In the genomic region with DNA sequence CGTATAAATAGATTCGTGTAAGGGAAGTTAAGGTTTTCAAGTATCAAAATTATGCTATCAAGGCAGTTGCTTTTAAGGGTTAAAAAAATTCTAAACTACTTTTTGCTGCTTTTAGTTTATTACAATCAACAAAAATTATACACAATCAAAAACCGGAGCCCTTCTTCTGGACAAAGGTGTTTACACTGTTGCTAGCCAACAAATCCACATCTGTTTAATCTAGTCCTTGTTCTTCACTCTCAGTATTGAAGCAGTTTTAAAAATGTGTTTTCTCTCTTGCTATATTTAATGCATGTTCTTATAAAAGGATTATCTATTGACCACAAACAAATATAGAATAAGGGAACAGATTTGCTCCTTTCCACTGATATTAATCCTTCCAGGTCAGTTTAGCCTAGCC, we compare ENCODE assay signal across 8 cellular contexts. TPM values are rescaled to one million over a fixed set of nuclear protein-coding genes. Genes with fewer than 3 reads are reported as not detected.
DNase-seq lines count a peak whose midpoint lies in the region; ATAC-seq, FAIRE-seq and TF ChIP-seq lines count a peak whose summit lies in the region.

No MANE protein-coding gene starts in this region.

- H4K20me1 ChIP-seq in osteoblast (ENCODE audit: insufficient read depth, low read length), result peaks cover 57% of the 10 kb centered on the region

- H3K4me3 ChIP-seq in dorsolateral prefrontal cortex, result peak overlapping the region; percentile 35 to 97 (median 88)
- peak overlapping the region; percentile 93 for H3K4me3 ChIP-seq in osteoblast (ENCODE audit: insufficient read depth, low read length)

- H3K27ac ChIP-seq in dorsolateral prefrontal cortex (peak overlapping the region in 52 of 59 donors; percentile 0 to 99 (median 96)), osteoblast (ENCODE audit: low read depth, low read length) (peak overlapping the region; percentile 90)

- H3K4me1 ChIP-seq in osteoblast (ENCODE audit: insufficient read depth, low read length), result peaks cover 30% of the 10 kb centered on the region

- no peak overlapping the region for H2AFZ ChIP-seq in osteoblast (ENCODE audit: low read length)

- H3K9me3 ChIP-seq in osteoblast (ENCODE audit: low read depth, low read length), result peaks cover 3% of the 10 kb centered on the region

- no peak for ATAC-seq in HG02642 (IDR thresholded peaks at IDR 0.05; ENCODE audit: poor library complexity, unreplicated experiment)

- no peak for DNase-seq in D721Med (ENCODE audit: insufficient read length, low spot score)
- DNase-seq in NAMALWA (ENCODE audit: low spot score), result peak; percentile 41
- no peak for DNase-seq in dorsolateral prefrontal cortex
- DNase-seq in osteoblast (ENCODE audit: insufficient read length, low spot score, missing footprints), result no peak
- no peak for DNase-seq in NK-92 (lab: John Stamatoyannopoulos, UW; ENCODE audit: unreplicated experiment)
- no peak for DNase-seq in NCI-H146 treated with DMSO at 0.1 percent for 48 hours (lab: John Stamatoyannopoulos, UW; ENCODE audit: unreplicated experiment)
- no peak for DNase-seq in stimulated activated CD4-positive, alpha-beta T cell treated with anti-CD3 and anti-CD28 coated beads, Interleukin-4, amount 100 ng/mL, for 24 hours

- H3K27me3 ChIP-seq in dorsolateral prefrontal cortex, result no peaks in the 10 kb centered on the region
- H3K27me3 ChIP-seq in osteoblast (ENCODE audit: insufficient read depth, low read length), result no peaks in the 10 kb centered on the region

- peak; percentile 46 for FAIRE-seq in D721Med (lab: Jason Lieb, UNC)

- peak overlapping the region; percentile 98 for H3K4me2 ChIP-seq in osteoblast (ENCODE audit: insufficient read depth, low read length)

- peaks cover 39% of the 10 kb centered on the region for H3K36me3 ChIP-seq in osteoblast (ENCODE audit: insufficient read depth, low read length)

- TF ChIP-seq CTCF in D721Med (IDR thresholded peaks at IDR 0.05; ENCODE audit: insufficient read depth, missing control alignments) (no peak), dorsolateral prefrontal cortex (IDR thresholded peaks at IDR 0.05 in 54 of 56, conservative IDR thresholded peaks at IDR 0.05 in 2 of 56; ENCODE audit: low read depth in 1 of 56, partially characterized antibody in 56 of 56) (no peak), osteoblast (IDR thresholded peaks at IDR 0.05; ENCODE audit: extremely low read depth, low read depth, low read length) (no peak)

- H3K79me2 ChIP-seq in osteoblast (ENCODE audit: insufficient read depth, low read length), result peaks cover 69% of the 10 kb centered on the region

- intact Hi-C loops in dorsolateral prefrontal cortex (cut with DNase I), result loop anchor here (5.0 kb wide), 4 partner anchors 45 to 245 kb away; a partner anchor contains a TSS

RNA-seq across cellular contexts. Expression of a gene that starts 2.5 kb away (rescaled TPM):
- 10 to 100 TPM; 21.3 to 51.8 (median 33.7) TPM for total RNA-seq in dorsolateral prefrontal cortex
- 17.1 and 17.4 TPM in 2 replicates for total RNA-seq in osteoblast
